9 cellular contexts compared by ENCODE assay signal in the genomic region with DNA sequence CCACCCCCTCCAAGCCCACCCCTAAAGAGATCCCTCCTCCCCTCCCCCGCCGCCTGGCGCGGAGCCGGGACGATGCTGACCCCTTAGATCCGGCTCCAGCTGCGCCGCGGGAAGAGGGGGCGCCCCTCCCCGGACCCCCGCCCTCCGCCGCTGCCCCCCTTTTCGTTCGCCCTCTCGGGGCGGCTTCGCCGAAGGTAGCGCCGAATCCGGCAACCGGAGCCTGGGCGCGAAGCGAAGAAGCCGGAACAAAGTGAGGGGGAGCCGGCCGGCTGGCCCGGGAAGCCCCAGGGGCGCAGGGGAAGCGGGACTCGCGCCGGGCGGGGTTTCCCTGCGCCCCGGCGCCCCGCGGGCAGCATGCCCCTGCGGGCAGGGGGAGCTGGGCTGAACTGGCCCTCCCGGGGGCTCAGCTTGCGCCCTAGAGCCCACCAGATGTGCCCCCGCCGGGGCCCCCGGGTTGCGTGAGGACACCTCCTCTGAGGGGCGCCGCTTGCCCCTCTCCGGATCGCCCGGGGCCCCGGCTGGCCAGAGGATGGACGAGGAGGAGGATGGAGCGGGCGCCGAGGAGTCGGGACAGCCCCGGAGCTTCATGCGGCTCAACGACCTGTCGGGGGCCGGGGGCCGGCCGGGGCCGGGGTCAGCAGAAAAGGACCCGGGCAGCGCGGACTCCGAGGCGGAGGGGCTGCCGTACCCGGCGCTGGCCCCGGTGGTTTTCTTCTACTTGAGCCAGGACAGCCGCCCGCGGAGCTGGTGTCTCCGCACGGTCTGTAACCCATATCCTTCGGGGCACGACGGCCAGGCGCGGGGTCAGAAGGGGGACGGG. TPM values are rescaled to one million over a fixed set of nuclear protein-coding genes. Genes with fewer than 3 reads are reported as not detected.
DNase-seq lines count a peak whose midpoint lies in the region; ATAC-seq and TF ChIP-seq lines count a peak whose summit lies in the region.
"Had no signal": no experiment of that assay in that cellular context is flagged by ENCODE, and none has a peak within 500 bp of the region (broad histone marks: within the 10 kb centered on the region; RNA-seq: fewer than 3 reads in every experiment).

No MANE protein-coding gene starts in this region.

- H3K36me3 Mint-ChIP-seq in endothelial cell (ENCODE audit: low read depth, unreplicated experiment) = no peaks in the 10 kb centered on the region

- peak overlapping the region; percentile 53 for H3K4me2 ChIP-seq in OCI-LY7 (ENCODE audit: low read length)

- CTCF ChIA-PET in OCI-LY7 (lab: Charles Lee; ENCODE audit: unreplicated experiment) = no interaction called here

- H3K27me3 ChIP-seq in right cardiac atrium (ENCODE audit: control insufficient read depth, insufficient read depth) (no peaks in the 10 kb centered on the region), thyroid gland (peaks cover 10% of the 10 kb centered on the region)

- no peaks in the 10 kb centered on the region for H3K36me3 ChIP-seq in OCI-LY7 (ENCODE audit: insufficient read depth, low read length)
- no peaks in the 10 kb centered on the region for H3K36me3 ChIP-seq in thyroid gland

- peaks cover 6% of the 10 kb centered on the region for H3K4me1 ChIP-seq in OCI-LY7 (ENCODE audit: insufficient read depth, low read length, poor library complexity, severe bottlenecking)
- peaks cover 4% of the 10 kb centered on the region for H3K4me1 ChIP-seq in right cardiac atrium (ENCODE audit: control insufficient read depth, insufficient read depth, low read length)
- H3K4me1 ChIP-seq in thyroid gland = peaks cover 59 to 68% of the 10 kb centered on the region in 2 donors

- peak overlapping the region; percentile 44 for H3K4me3 ChIP-seq in OCI-LY7 (ENCODE audit: low read depth, low read length, poor library complexity, severe bottlenecking)
- H3K4me3 ChIP-seq in right cardiac atrium (ENCODE audit: low read length) = peak overlapping the region; percentile 61
- peak overlapping the region in 2 of 3 donors; percentile 17 to 29 for H3K4me3 ChIP-seq in thyroid gland (replicated peaks in 1 of 3)

- 1% methylated on average over 84 of the region's 89 CpGs for WGBS in right cardiac atrium
- 0% methylated on average over 1 to 7 of the region's 89 CpGs for WGBS in thyroid gland, 2 donors

- H3K9me3 ChIP-seq in OCI-LY7 (ENCODE audit: low read length) (no peaks in the 10 kb centered on the region), right cardiac atrium (ENCODE audit: control insufficient read depth, low read length) (no peaks in the 10 kb centered on the region), thyroid gland (no peaks in the 10 kb centered on the region)

- DNase-seq in activated effector memory CD4-positive, alpha-beta T cell treated with anti-CD3 and anti-CD28 coated beads, Interleukin-2, amount 50 U/mL, for 16 hours = peak; percentile 70
- DNase-seq in activated effector memory CD4-positive, alpha-beta T cell treated with Interleukin-2 at 50 U/mL for 16 hours = no peak
- DNase-seq in OCI-LY7 (ENCODE audit: low spot score) = no peak
- peak in 2 of 3 donors; percentile 20 to 64 for DNase-seq in right cardiac atrium
- DNase-seq in thyroid gland = peak; percentile 24 to 27
- no peak for DNase-seq in endothelial cell (ENCODE audit: low spot score)
- DNase-seq in SHP77 treated with DMSO at 0.1 percent for 48 hours (lab: John Stamatoyannopoulos, UW) = no peak

- no TSS peak for BruUV-seq in OCI-LY7 (replicated peaks; lab: Mats Ljungman, UMichigan)

- POLR2A ChIA-PET in OCI-LY7 (lab: Charles Lee) = no interaction called here

- TF ChIP-seq CTCF in OCI-LY7 (conservative IDR thresholded peaks at IDR 0.05; ENCODE audit: low read length) (no peak), thyroid gland (IDR thresholded peaks at IDR 0.05) (no peak), endothelial cell (IDR thresholded peaks at IDR 0.05; ENCODE audit: unreplicated experiment) (no peak)

- ATAC-seq in right cardiac atrium (no peak), HG03139 (IDR thresholded peaks at IDR 0.05; ENCODE audit: unreplicated experiment) (no peak)

- intact Hi-C loops in OCI-LY7 (cut with micrococcal nuclease; ENCODE audit: unreplicated experiment) = no loop called here
- intact Hi-C loops in right cardiac atrium (cut with DNase I) = loop anchor here in 1 of 4 donors (5.0 kb wide), 1 partner anchor 36 kb away; no protein-coding TSS in a partner anchor
- intact Hi-C loops in thyroid gland (cut with DNase I) = no loop called here

- no peak for TF ChIP-seq POLR2A in thyroid gland (IDR thresholded peaks at IDR 0.05)

- peaks cover 32% of the 10 kb centered on the region for H3K27me3 Mint-ChIP-seq in endothelial cell (ENCODE audit: unreplicated experiment)

- H3K27ac ChIP-seq in OCI-LY7 (ENCODE audit: low read depth, low read length, poor library complexity, severe bottlenecking) (no peak overlapping the region), right cardiac atrium (ENCODE audit: low read length) (no peak overlapping the region), thyroid gland (no peak overlapping the region)

- no peak overlapping the region for H2AFZ ChIP-seq in OCI-LY7 (ENCODE audit: low read length)

- no peaks in the 10 kb centered on the region for H3K9me3 Mint-ChIP-seq in endothelial cell (ENCODE audit: unreplicated experiment)

- no peaks in the 10 kb centered on the region for H3K9me2 ChIP-seq in OCI-LY7 (ENCODE audit: insufficient read depth, low read length)

- H3K79me2 ChIP-seq in OCI-LY7 (ENCODE audit: insufficient read depth, low read depth, low read length) = no peaks in the 10 kb centered on the region

- H3K27ac Mint-ChIP-seq in endothelial cell (ENCODE audit: unreplicated experiment) = no peak overlapping the region

- H4K20me1 ChIP-seq in OCI-LY7 (ENCODE audit: insufficient read depth, low read length) = no peaks in the 10 kb centered on the region

- H3K4me3 Mint-ChIP-seq in endothelial cell (ENCODE audit: unreplicated experiment) = no peak overlapping the region

- peaks cover 15% of the 10 kb centered on the region for H3K4me1 Mint-ChIP-seq in endothelial cell (ENCODE audit: unreplicated experiment)

RNA-seq across cellular contexts. Expression of gene CACNA1G, which starts 0.6 kb away (rescaled TPM):
- not detected in 2 replicates for total RNA-seq in OCI-LY7 (2014; rRNA removed; shearing (Covaris generic))
- total RNA-seq in OCI-LY7 (2022) = not detected in 2 replicates
- total RNA-seq in right cardiac atrium = 10 to 100 TPM in 1 of 4 donors, 1 to 10 TPM in 3; 4.4 to 14.8 (median 6.9) TPM
- polyA plus RNA-seq in right cardiac atrium = 4.3 TPM
- total RNA-seq in thyroid gland = 1 to 10 TPM in 1 of 4 donors, under 1 TPM in 3; 0.13 to 3.3 (median 0.52) TPM
- not detected for total RNA-seq in endothelial cell (ENCODE audit: unreplicated experiment)
- total RNA-seq: dermis microvascular lymphatic vessel endothelial cell had no signal

RNA-seq across cellular contexts. Expression of gene SPATA20, which starts 14.2 kb away (rescaled TPM):
- total RNA-seq in OCI-LY7 (2014; rRNA removed; shearing (Covaris generic)) = 4.5 and 8.3 TPM in 2 replicates
- total RNA-seq in OCI-LY7 (2022) (7.9 and 11.5 TPM in 2 replicates), right cardiac atrium (10 to 100 TPM; 45.9 to 71.8 (median 52.6) TPM), thyroid gland (100 to 1,000 TPM in 3 of 4 donors, 10 to 100 TPM in 1; 94.9 to 177 (median 125) TPM), endothelial cell (ENCODE audit: unreplicated experiment) (72.5 TPM)
- 58.1 TPM for polyA plus RNA-seq in right cardiac atrium

RNA-seq across cellular contexts. Expression of gene EPN3, which starts 28.6 kb away (rescaled TPM):
- 0.28 TPM in 1 of 2 replicates, not detected in the other for total RNA-seq in OCI-LY7 (2014; rRNA removed; shearing (Covaris generic))
- total RNA-seq in OCI-LY7 (2022) (0.11 TPM in 1 of 2 replicates, not detected in the other), right cardiac atrium (10 to 100 TPM in 3 of 4 donors, 1 to 10 TPM in 1; 5.4 to 31.5 (median 27.3) TPM), thyroid gland (10 to 100 TPM in 1 of 4 donors, 1 to 10 TPM in 1, under 1 TPM in 1, not detected in 1; 0.63 to 31.6 (median 3.5) TPM), endothelial cell (ENCODE audit: unreplicated experiment) (0.49 TPM)
- polyA plus RNA-seq in right cardiac atrium = 22.6 TPM

RNA-seq across cellular contexts. Expression of gene MYCBPAP, which starts 52.9 kb away (rescaled TPM):
- 3.0 and 5.0 TPM in 2 replicates for total RNA-seq in OCI-LY7 (2014; rRNA removed; shearing (Covaris generic))
- total RNA-seq in OCI-LY7 (2022) (6.8 and 7.8 TPM in 2 replicates), right cardiac atrium (1 to 10 TPM in 2 of 4 donors, under 1 TPM in 2; 0.57 to 1.9 (median 0.95) TPM), thyroid gland (1 to 10 TPM in 3 of 4 donors, under 1 TPM in 1; 0.78 to 3.2 (median 1.6) TPM), endothelial cell (ENCODE audit: unreplicated experiment) (0.72 TPM)
- 0.88 TPM for polyA plus RNA-seq in right cardiac atrium

Comparison
In these comparisons a context has a peak if more than half of its experiments do, and no peak if none do; other contexts are left out.
1. DNase-seq: peak in activated effector memory CD4-positive, alpha-beta T cell treated with anti-CD3 and anti-CD28 coated beads, Interleukin-2, amount 50 U/mL, for 16 hours (single experiment), right cardiac atrium (2 of 3) and thyroid gland (2 of 2); none in activated effector memory CD4-positive, alpha-beta T cell treated with Interleukin-2 at 50 U/mL for 16 hours (single experiment), OCI-LY7 (single experiment), endothelial cell (single experiment) and SHP77 treated with DMSO at 0.1 percent for 48 hours (single experiment).
2. Peak in every context shown above with its lines, with median percentiles within 50 percentile points of each other: H3K4me3 ChIP-seq.